Comparison of ENCODE assay signal across 22 cellular contexts in genomic region chr9:99389087-99390033, GRCh38.
DNase-seq lines count a peak whose midpoint lies in the region; ATAC-seq, FAIRE-seq and TF ChIP-seq lines count a peak whose summit lies in the region.
"Had no signal": no experiment of that assay in that cellular context is flagged by ENCODE, and none has a peak within 500 bp of the region (broad histone marks: within the 10 kb centered on the region; RNA-seq: fewer than 3 reads in every experiment).

No MANE protein-coding gene starts in this region.

- H2BK5ac ChIP-seq in IMR-90 (ENCODE audit: low read depth, low read length, poor library complexity, severe bottlenecking): no peak overlapping the region

- POLR2A ChIA-PET in IMR-90 (lab: Charles Lee; ENCODE audit: unreplicated experiment): no interaction called here
- POLR2A ChIA-PET in K562 (lab: Yijun Ruan, JAX): interaction anchor here (0.7 kb wide), 1 partner anchor 815 kb away, joined by 3 read pairs; no protein-coding TSS in a partner anchor

- H3K4me1 ChIP-seq in IMR-90 (ENCODE audit: control insufficient read depth, insufficient read depth, low read length) (peaks cover 14% of the 10 kb centered on the region), K562 (replicated peaks in 1 of 2; ENCODE audit: control insufficient read depth in 2 of 2, insufficient read depth in 2 of 2, low read length in 2 of 2) (peaks cover 0 to 3% of the 10 kb centered on the region in 2 experiments; a peak in 1 of 5 replicates)
- H3K4me1 ChIP-seq: A549, BLaER1, transverse colon had no signal

- H4K91ac ChIP-seq in IMR-90 (ENCODE audit: insufficient read depth, low read depth, low read length): no peak overlapping the region

- H3K56ac ChIP-seq in IMR-90 (ENCODE audit: extremely low read depth, insufficient read depth, low read length): no peak overlapping the region

- no peak overlapping the region; the same call in 1 of the 2 replicates for H3K14ac ChIP-seq in IMR-90 (replicated peaks; ENCODE audit: low read depth, low read length)

- H2BK120ac ChIP-seq in IMR-90 (ENCODE audit: low read depth, low read length): no peak overlapping the region

- ATAC-seq in IMR-90 (ENCODE audit: low read depth) (no peak), K562 (0 out of 3 replicates have a peak, but pooled peaks have one; percentile 41), GM18873 (IDR thresholded peaks at IDR 0.05; ENCODE audit: low FRiP score, unreplicated experiment) (no peak)
- ATAC-seq: A549; gastrocnemius medialis; stimulated activated naive CD8-positive, alpha-beta T cell treated with anti-CD3 and anti-CD28 coated beads, Interleukin-15, amount 100 ng/mL, for 72 hours had no signal

- no peak overlapping the region for H3K4me3 ChIP-seq in IMR-90 (ENCODE audit: insufficient read depth, low read depth, low read length)
- H3K4me3 ChIP-seq in K562: no peak overlapping the region
- H3K4me3 ChIP-seq: A549, BLaER1, gastrocnemius medialis, transverse colon had no signal

- CTCF ChIA-PET in IMR-90 (lab: Yijun Ruan, JAX) (interaction anchor here (0.8 kb wide), 1 partner anchor 10 kb away, joined by 3 read pairs; no protein-coding TSS in a partner anchor), K562 (lab: Yijun Ruan, JAX; ENCODE audit: low intra/inter-chr PET ratio) (no interaction called here)

- no peak overlapping the region for H2AK9ac ChIP-seq in IMR-90 (replicated peaks; ENCODE audit: low read depth, low read length, poor library complexity)

- H3K79me2 ChIP-seq in K562 (ENCODE audit: control insufficient read depth, insufficient read depth, low read length): no peaks in the 10 kb centered on the region

- H3K4ac ChIP-seq in IMR-90 (ENCODE audit: low read depth, low read length): no peak overlapping the region; the same call in 1 of the 2 replicates

- H2BK15ac ChIP-seq in IMR-90 (ENCODE audit: low read depth, low read length): no peak overlapping the region

- no peak overlapping the region for H3K18ac ChIP-seq in IMR-90 (ENCODE audit: low read depth, low read length)

- H3K4me2 ChIP-seq in IMR-90 (ENCODE audit: low read depth, low read length) (no peak overlapping the region), K562 (ENCODE audit: insufficient read depth, low read length) (no peak overlapping the region)
- H3K4me2 ChIP-seq: A549, BLaER1 had no signal

- 0 out of 2 replicates have a peak, but pooled peaks cover 2% of the 10 kb centered on the region for H3K27me3 ChIP-seq in IMR-90 (ENCODE audit: control insufficient read depth, insufficient read depth, low read length)
- peaks cover 10 to 35% of the 10 kb centered on the region in 2 experiments; a peak in 4 of 5 replicates for H3K27me3 ChIP-seq in K562 (ENCODE audit: control insufficient read depth in 2 of 2, insufficient read depth in 2 of 2, low read length in 2 of 2)
- H3K27me3 ChIP-seq: BLaER1, gastrocnemius medialis, neutrophil, transverse colon had no signal

- in situ Hi-C loops in IMR-90 (cut with MboI; ENCODE audit: low sequenced_read_pairs): no loop called here
- in situ Hi-C loops in K562 (cut with MboI): no loop called here

- no peak overlapping the region for H4K8ac ChIP-seq in IMR-90 (ENCODE audit: low read depth in 2 of 2, low read length in 2 of 2)

- 90% methylated on average over 3 of the region's 10 CpGs; no CpG with 5 or more reads in 1 of the 2 experiments for WGBS in IMR-90 (ENCODE audit: extremely low coverage in 2 of 2, insufficient read length in 1 of 2), 2 experiments
- 2% methylated on average over 10 of the region's 10 CpGs for WGBS in K562 (ENCODE audit: insufficient coverage, low coverage, missing lambda C conversion rate)

- H3K79me1 ChIP-seq in IMR-90 (ENCODE audit: low read depth in 1 of 2, low read length in 2 of 2): no peaks in the 10 kb centered on the region

- dilution Hi-C loops in IMR-90 (cut with HindIII; ENCODE audit: low sequenced_read_pairs, unreplicated experiment): no loop called here

- TF ChIP-seq POLR2A in IMR-90 (IDR thresholded peaks at IDR 0.05; ENCODE audit: low read depth, low read length): no peak
- no peak for TF ChIP-seq POLR2A in K562 (conservative IDR thresholded peaks at IDR 0.05)

- no peak for TF ChIP-seq CTCF in IMR-90 (conservative IDR thresholded peaks at IDR 0.05; ENCODE audit: low read depth, low read length)
- TF ChIP-seq CTCF in K562 (IDR thresholded peaks at IDR 0.05 in 2 of 3, conservative IDR thresholded peaks at IDR 0.05 in 1 of 3; ENCODE audit: insufficient read depth in 2 of 3, low read depth in 1 of 3, low read length in 3 of 3): no peak

- TF ChIP-seq EP300 in K562 (IDR thresholded peaks at IDR 0.05; ENCODE audit: low read length): no peak

- TF ChIP-seq RAD21 in IMR-90 (IDR thresholded peaks at IDR 0.05; ENCODE audit: low read length): no peak
- TF ChIP-seq RAD21 in K562 (CRISPR knock-in tag; conservative IDR thresholded peaks at IDR 0.05 in 1 of 2, IDR thresholded peaks at IDR 0.05 in 1 of 2): no peak

- no peak overlapping the region for H3K27ac ChIP-seq in IMR-90 (ENCODE audit: insufficient read depth, low read length)
- no peak overlapping the region for H3K27ac ChIP-seq in K562 (ENCODE audit: extremely low read depth, low read depth, low read length)
- H3K27ac ChIP-seq: A549, BLaER1, gastrocnemius medialis, neutrophil, transverse colon had no signal

- no peak for FAIRE-seq in K562 (lab: Jason Lieb, UNC)
- FAIRE-seq: A549, H1, islet of Langerhans had no signal

- H4K5ac ChIP-seq in IMR-90 (ENCODE audit: low read depth, low read length): no peak overlapping the region

- H2BK20ac ChIP-seq in IMR-90 (ENCODE audit: low read depth, low read length): no peak overlapping the region

- no peaks in the 10 kb centered on the region for H3K9me3 ChIP-seq in IMR-90 (ENCODE audit: control insufficient read depth, insufficient read depth, low read length)
- no peaks in the 10 kb centered on the region for H3K9me3 ChIP-seq in K562 (replicated peaks; ENCODE audit: control insufficient read depth, insufficient read depth, low read depth, low read length)
- H3K9me3 ChIP-seq: A549, BLaER1, gastrocnemius medialis, neutrophil, transverse colon had no signal

- no peak overlapping the region for H3K23ac ChIP-seq in IMR-90 (ENCODE audit: low read depth, low read length)

- H3K36me3 ChIP-seq in IMR-90 (ENCODE audit: control insufficient read depth, insufficient read depth, low read length) (no peaks in the 10 kb centered on the region), K562 (ENCODE audit: control insufficient read depth, insufficient read depth, low read length) (no peaks in the 10 kb centered on the region)
- H3K36me3 ChIP-seq: BLaER1, gastrocnemius medialis, neutrophil, transverse colon had no signal

- peak overlapping the region; percentile 47 for H2AFZ ChIP-seq in IMR-90 (replicated peaks; ENCODE audit: low read length, poor library complexity)
- no peak overlapping the region for H2AFZ ChIP-seq in K562 (ENCODE audit: low read depth, low read length)

- H4K20me1 ChIP-seq in IMR-90 (ENCODE audit: insufficient read depth, low read length) (no peaks in the 10 kb centered on the region), K562 (replicated peaks; ENCODE audit: control insufficient read depth, insufficient read depth, low read length) (no peaks in the 10 kb centered on the region; the same call in 1 of the 2 replicates)
- H4K20me1 ChIP-seq: BLaER1 had no signal

- H3K9ac ChIP-seq in IMR-90 (ENCODE audit: low read depth, low read length) (no peak overlapping the region), K562 (ENCODE audit: insufficient read depth in 1 of 2, low read depth in 2 of 2, low read length in 2 of 2) (no peak overlapping the region)
- H3K9ac ChIP-seq: BLaER1 had no signal

- DNase-seq in Ammon's horn (ENCODE audit: low spot score): peak; percentile 25
- peak; percentile 36 for DNase-seq in IMR-90
- DNase-seq in K562 (ENCODE audit: extremely low read depth in 1 of 4, low spot score in 3 of 4): peak in 2 of 4 experiments; percentile 12 to 21
- peak; percentile 31 for DNase-seq in iPS-NIHi7 (ENCODE audit: extremely low spot score)
- no peak for DNase-seq in NCI-H1417 (lab: John Stamatoyannopoulos, UW)
- DNase-seq in NCI-H345 treated with DMSO at 0.1 percent for 48 hours (lab: John Stamatoyannopoulos, UW; ENCODE audit: unreplicated experiment): no peak
- DNase-seq in COLO668 (lab: John Stamatoyannopoulos, UW; ENCODE audit: unreplicated experiment): no peak
- DNase-seq: activated CD4-positive, CD25-positive, alpha-beta regulatory T cell treated with anti-CD3 and anti-CD28 coated beads, Interleukin-2, amount 50 U/mL, for 72 hours; activated T-cell treated with anti-CD3 and anti-CD28 coated beads, Interleukin-2, amount 50 U/mL, for 24 hours; erythroblast; gastrocnemius medialis; hippocampal formation; NCI-H1436 treated with DMSO at 0.1 percent for 48 hours; NCI-H2171; stimulated activated naive CD8-positive, alpha-beta T cell treated with anti-CD3 and anti-CD28 coated beads, Interleukin-15, amount 100 ng/mL, for 72 hours; transverse colon had no signal

- BruUV-seq in IMR-90 (replicated peaks; lab: Mats Ljungman, UMichigan): no TSS peak
- BruUV-seq in K562 (replicated peaks; lab: Mats Ljungman, UMichigan): no TSS peak

- H3K9me1 ChIP-seq in IMR-90 (ENCODE audit: insufficient read depth, low read length) (peaks cover 7% of the 10 kb centered on the region), K562 (ENCODE audit: control insufficient read depth, insufficient read depth, low read length) (no peaks in the 10 kb centered on the region)

- intact Hi-C loops in IMR-90 (cut with micrococcal nuclease): no loop called here
- intact Hi-C loops in K562 (cut with micrococcal nuclease): no loop called here

- H2AK5ac ChIP-seq in IMR-90 (ENCODE audit: low read depth, low read length): peak overlapping the region; percentile 9; the same call in 1 of the 2 replicates

TF ChIP-seq in IMR-90, 13 proteins besides CTCF, POLR2A, EP300 and RAD21 (continues in another document):
- TF ChIP-seq, protein P1, sequence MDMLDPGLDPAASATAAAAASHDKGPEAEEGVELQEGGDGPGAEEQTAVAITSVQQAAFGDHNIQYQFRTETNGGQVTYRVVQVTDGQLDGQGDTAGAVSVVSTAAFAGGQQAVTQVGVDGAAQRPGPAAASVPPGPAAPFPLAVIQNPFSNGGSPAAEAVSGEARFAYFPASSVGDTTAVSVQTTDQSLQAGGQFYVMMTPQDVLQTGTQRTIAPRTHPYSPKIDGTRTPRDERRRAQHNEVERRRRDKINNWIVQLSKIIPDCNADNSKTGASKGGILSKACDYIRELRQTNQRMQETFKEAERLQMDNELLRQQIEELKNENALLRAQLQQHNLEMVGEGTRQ (IDR thresholded peaks at IDR 0.05; ENCODE audit: low read depth, low read length): no peak
- TF ChIP-seq BHLHE40 (IDR thresholded peaks at IDR 0.05; ENCODE audit: low read depth, low read length): no peak

TF ChIP-seq in K562, 482 proteins besides CTCF, POLR2A, EP300 and RAD21 (continues in another document):
- TF ChIP-seq TEAD1 (CRISPR knock-in tag; IDR thresholded peaks at IDR 0.05) (no peak), FOXK1 (CRISPR knock-in tag; IDR thresholded peaks at IDR 0.05; ENCODE audit: borderline replicate concordance) (no peak), JUNB (CRISPR knock-in tag; conservative IDR thresholded peaks at IDR 0.05) (no peak), DMBX1 (CRISPR knock-in tag; IDR thresholded peaks at IDR 0.05; ENCODE audit: borderline replicate concordance) (no peak), SMAD2 (IDR thresholded peaks at IDR 0.05; ENCODE audit: low read depth, low read length) (no peak)

Comparison
In these comparisons a context has a peak if more than half of its experiments do, and no peak if none do; other contexts are left out.
1. DNase-seq: peak in Ammon's horn (single experiment), IMR-90 (single experiment) and iPS-NIHi7 (single experiment); none in NCI-H1417 (0 of 3), NCI-H345 treated with DMSO at 0.1 percent for 48 hours (single experiment) and COLO668 (single experiment).